In genomic region chr19:6363429-6363828, GRCh38 we compare ENCODE assay signal across 16 cellular contexts. TPM values are rescaled to one million over a fixed set of nuclear protein-coding genes. Genes with fewer than 3 reads are reported as not detected.
A peak's percentile ranks its signal among the peaks of the same experiment; 100 is the strongest.
DNase-seq lines count a peak whose midpoint lies in the region; ATAC-seq and TF ChIP-seq lines count a peak whose summit lies in the region.
"Had no signal": no experiment of that assay in that cellular context is flagged by ENCODE, and none has a peak within 500 bp of the region (broad histone marks: within the 10 kb centered on the region; RNA-seq: fewer than 3 reads in every experiment).

No MANE protein-coding gene starts in this region.

- H3K9me3 ChIP-seq in left lung (no peaks in the 10 kb centered on the region), upper lobe of left lung (no peaks in the 10 kb centered on the region), right atrium auricular region (no peaks in the 10 kb centered on the region)
- H3K9me3 ChIP-seq: pancreas, SK-N-SH had no signal

- no peak for TF ChIP-seq EP300 in upper lobe of left lung (IDR thresholded peaks at IDR 0.05)

- H3K27ac ChIP-seq in left lung, result no peak overlapping the region
- peak overlapping the region in 3 of 4 donors; percentile 26 to 95 (median 81) for H3K27ac ChIP-seq in upper lobe of left lung
- H3K27ac ChIP-seq in right atrium auricular region, result no peak overlapping the region
- H3K27ac ChIP-seq: pancreas, WERI-Rb-1 had no signal

- TF ChIP-seq CTCF in left lung (IDR thresholded peaks at IDR 0.05), result no peak
- no peak for TF ChIP-seq CTCF in upper lobe of left lung (IDR thresholded peaks at IDR 0.05)
- no peak for TF ChIP-seq CTCF in right atrium auricular region (IDR thresholded peaks at IDR 0.05)

- no peaks in the 10 kb centered on the region for H3K9me3 Mint-ChIP-seq in activated naive CD4-positive, alpha-beta T cell treated with anti-CD3 and anti-CD28 coated beads, Interleukin-2, amount 50 U/mL, for 24 hours
- H3K9me3 Mint-ChIP-seq in activated CD4-positive, alpha-beta memory T cell treated with anti-CD3 and anti-CD28 coated beads, Interleukin-2, amount 10 ng/mL, durations not matched to agents 7 days and 5 days, result no peaks in the 10 kb centered on the region

- H3K4me3 Mint-ChIP-seq in activated naive CD4-positive, alpha-beta T cell treated with anti-CD3 and anti-CD28 coated beads, Interleukin-2, amount 50 U/mL, for 24 hours, result peak overlapping the region; percentile 92
- H3K4me3 Mint-ChIP-seq in activated CD4-positive, alpha-beta memory T cell treated with anti-CD3 and anti-CD28 coated beads, Interleukin-2, amount 10 ng/mL, durations not matched to agents 7 days and 5 days, result peak overlapping the region; percentile 87

- peak overlapping the region; percentile 68 for H3K27ac Mint-ChIP-seq in activated naive CD4-positive, alpha-beta T cell treated with anti-CD3 and anti-CD28 coated beads, Interleukin-2, amount 50 U/mL, for 24 hours
- peak overlapping the region; percentile 93 for H3K27ac Mint-ChIP-seq in activated CD4-positive, alpha-beta memory T cell treated with anti-CD3 and anti-CD28 coated beads, Interleukin-2, amount 10 ng/mL, durations not matched to agents 7 days and 5 days

- CTCF ChIA-PET in activated CD4-positive, alpha-beta memory T cell treated with anti-CD3 and anti-CD28 coated beads, Interleukin-2, amount 10 ng/mL, durations not matched to agents 7 days and 5 days (lab: Charles Lee), result interaction anchor here (1.0 kb wide), 1 partner anchor 9 kb away, joined by 4 read pairs; the partner anchor contains the start of gene ALKBH7

- H3K4me1 Mint-ChIP-seq in activated naive CD4-positive, alpha-beta T cell treated with anti-CD3 and anti-CD28 coated beads, Interleukin-2, amount 50 U/mL, for 24 hours, result peaks cover 17% of the 10 kb centered on the region
- peaks cover 18% of the 10 kb centered on the region for H3K4me1 Mint-ChIP-seq in activated CD4-positive, alpha-beta memory T cell treated with anti-CD3 and anti-CD28 coated beads, Interleukin-2, amount 10 ng/mL, durations not matched to agents 7 days and 5 days

- H3K36me3 Mint-ChIP-seq in activated naive CD4-positive, alpha-beta T cell treated with anti-CD3 and anti-CD28 coated beads, Interleukin-2, amount 50 U/mL, for 24 hours, result peaks cover 2% of the 10 kb centered on the region
- peaks cover 37% of the 10 kb centered on the region for H3K36me3 Mint-ChIP-seq in activated CD4-positive, alpha-beta memory T cell treated with anti-CD3 and anti-CD28 coated beads, Interleukin-2, amount 10 ng/mL, durations not matched to agents 7 days and 5 days (ENCODE audit: low read depth)

- intact Hi-C loops in left lung (cut with DNase I), result no loop called here

- H3K27me3 ChIP-seq in left lung (no peaks in the 10 kb centered on the region), upper lobe of left lung (no peaks in the 10 kb centered on the region), right atrium auricular region (no peaks in the 10 kb centered on the region)
- H3K27me3 ChIP-seq: pancreas had no signal

- POLR2A ChIA-PET in activated CD4-positive, alpha-beta memory T cell treated with anti-CD3 and anti-CD28 coated beads, Interleukin-2, amount 10 ng/mL, durations not matched to agents 7 days and 5 days (lab: Charles Lee), result interaction anchor here (4.3 kb wide), 1 partner anchor 10 kb away, joined by 34 read pairs; the partner anchor contains the start of gene ALKBH7

- ATAC-seq in left lung, result peak; percentile 11
- ATAC-seq in upper lobe of left lung (ENCODE audit: low FRiP score in 2 of 2), result no peak
- ATAC-seq: pancreas had no signal

- H3K4me1 ChIP-seq in left lung (peaks cover 10 to 21% of the 10 kb centered on the region in 2 donors), upper lobe of left lung (peaks cover 9 to 18% (median 16%) of the 10 kb centered on the region in 4 donors), right atrium auricular region (peaks cover 0 to 11% of the 10 kb centered on the region in 2 donors)

- H3K36me3 ChIP-seq in left lung (peaks cover 0 to 52% of the 10 kb centered on the region in 2 donors), upper lobe of left lung (peaks cover 27 to 49% (median 42%) of the 10 kb centered on the region in 4 donors), right atrium auricular region (peaks cover 43% of the 10 kb centered on the region)

- no peak for TF ChIP-seq POLR2A in upper lobe of left lung (IDR thresholded peaks at IDR 0.05)

- H3K4me3 ChIP-seq in left lung, result no peak overlapping the region
- H3K4me3 ChIP-seq in upper lobe of left lung, result no peak overlapping the region
- no peak overlapping the region for H3K4me3 ChIP-seq in right atrium auricular region
- H3K4me3 ChIP-seq: pancreas, smooth muscle cell had no signal

- no peaks in the 10 kb centered on the region for H3K27me3 Mint-ChIP-seq in activated naive CD4-positive, alpha-beta T cell treated with anti-CD3 and anti-CD28 coated beads, Interleukin-2, amount 50 U/mL, for 24 hours
- no peaks in the 10 kb centered on the region for H3K27me3 Mint-ChIP-seq in activated CD4-positive, alpha-beta memory T cell treated with anti-CD3 and anti-CD28 coated beads, Interleukin-2, amount 10 ng/mL, durations not matched to agents 7 days and 5 days

- WGBS in upper lobe of left lung, 2 donors, result 62 to 82% methylated on average over 8 to 9 of the region's 9 CpGs

- no peak for DNase-seq in activated naive CD4-positive, alpha-beta T cell (lab: John Stamatoyannopoulos, UW)
- no peak for DNase-seq in activated CD4-positive, alpha-beta memory T cell treated with anti-CD3 and anti-CD28 coated beads, Interleukin-2, amount 10 ng/mL, durations not matched to agents 7 days and 5 days
- DNase-seq in left lung (no peak), upper lobe of left lung (peak in 1 of 2 donors; percentile 67), right atrium auricular region (ENCODE audit: low spot score) (no peak), COLO668 (lab: John Stamatoyannopoulos, UW; ENCODE audit: unreplicated experiment) (no peak)
- DNase-seq in activated effector memory CD4-positive, alpha-beta T cell treated with anti-CD3 and anti-CD28 coated beads, Interleukin-2, amount 50 U/mL, for 16 hours, result no peak
- DNase-seq: caudate nucleus, foreskin melanocyte, NCI-H1417, NCI-H226, pancreas, SK-N-SH, WERI-Rb-1 had no signal

RNA-seq across cellular contexts. Expression of gene CLPP, which starts 2.1 kb away (rescaled TPM):
- total RNA-seq in activated CD4-positive, alpha-beta memory T cell treated with anti-CD3 and anti-CD28 coated beads, Interleukin-2, amount 10 ng/mL, durations not matched to agents 7 days and 5 days, result 100 to 1,000 TPM; 136 to 147 TPM
- total RNA-seq in left lung, result 10 to 100 TPM; 69.5 to 78.4 TPM
- total RNA-seq in upper lobe of left lung, result 10 to 100 TPM; 46.1 to 93.2 (median 66.2) TPM
- 100 to 1,000 TPM in 1 of 2 donors, 10 to 100 TPM in 1; 83.7 to 104 TPM for total RNA-seq in right atrium auricular region

RNA-seq across cellular contexts. Expression of gene ALKBH7, which starts 9.2 kb away (rescaled TPM):
- 10 to 100 TPM; 52.0 to 52.5 TPM for total RNA-seq in activated CD4-positive, alpha-beta memory T cell treated with anti-CD3 and anti-CD28 coated beads, Interleukin-2, amount 10 ng/mL, durations not matched to agents 7 days and 5 days
- 10 to 100 TPM; 52.8 to 67.7 TPM for total RNA-seq in left lung
- 100 to 1,000 TPM in 1 of 6 donors, 10 to 100 TPM in 5; 58.5 to 105 (median 77.0) TPM for total RNA-seq in upper lobe of left lung
- 10 to 100 TPM; 71.7 to 93.7 TPM for total RNA-seq in right atrium auricular region

RNA-seq across cellular contexts. Expression of gene PSPN, which starts 12.3 kb away (rescaled TPM):
- total RNA-seq in activated CD4-positive, alpha-beta memory T cell treated with anti-CD3 and anti-CD28 coated beads, Interleukin-2, amount 10 ng/mL, durations not matched to agents 7 days and 5 days, result 1 to 10 TPM; 2.3 to 2.7 TPM
- total RNA-seq in left lung (1 to 10 TPM; 1.9 to 2.1 TPM), upper lobe of left lung (1 to 10 TPM in 5 of 6 donors, under 1 TPM in 1; 1.00 to 2.6 (median 1.5) TPM), right atrium auricular region (under 1 TPM; 0.82 to 0.98 TPM)

RNA-seq across cellular contexts. Expression of gene GTF2F1, which starts 29.5 kb away (rescaled TPM):
- total RNA-seq in activated CD4-positive, alpha-beta memory T cell treated with anti-CD3 and anti-CD28 coated beads, Interleukin-2, amount 10 ng/mL, durations not matched to agents 7 days and 5 days, result 10 to 100 TPM; 75.5 to 79.8 TPM
- 10 to 100 TPM; 39.6 to 43.4 TPM for total RNA-seq in left lung
- total RNA-seq in upper lobe of left lung, result 10 to 100 TPM; 40.3 to 76.6 (median 51.0) TPM
- total RNA-seq in right atrium auricular region, result 10 to 100 TPM; 23.7 to 33.0 TPM

RNA-seq across cellular contexts. Expression of gene ACER1, which starts 30.0 kb away (rescaled TPM):
- total RNA-seq in activated CD4-positive, alpha-beta memory T cell treated with anti-CD3 and anti-CD28 coated beads, Interleukin-2, amount 10 ng/mL, durations not matched to agents 7 days and 5 days, result under 1 TPM; 0.15 to 0.30 TPM
- total RNA-seq in left lung (not detected), upper lobe of left lung (not detected), right atrium auricular region (under 1 TPM in 1 of 2 donors, not detected in 1; 0.24 TPM)
- total RNA-seq: pancreas, smooth muscle cell had no signal

Comparison
In these comparisons a context has a peak if more than half of its experiments do, and no peak if none do; other contexts are left out.
1. H3K27ac ChIP-seq: peak in upper lobe of left lung (3 of 4); none in left lung (0 of 2) and right atrium auricular region (0 of 2).